Comparison of ENCODE assay signal across 9 cellular contexts in the genomic region with DNA sequence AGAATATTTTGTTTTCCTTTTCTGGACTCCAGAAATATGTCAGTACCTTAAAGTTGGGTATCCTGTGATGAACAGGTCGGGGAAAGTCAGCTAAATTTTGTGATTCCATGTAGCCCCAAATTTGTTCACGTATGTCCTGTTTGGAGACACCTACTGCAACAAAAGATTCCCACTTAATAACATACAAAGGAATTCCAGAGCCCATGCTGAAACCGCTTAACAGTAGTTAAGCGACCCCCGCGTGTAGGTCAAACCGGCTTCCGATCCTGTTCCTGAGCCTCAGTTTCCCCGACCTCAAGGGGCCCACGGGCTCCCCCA. TPM values are rescaled to one million over a fixed set of nuclear protein-coding genes. Genes with fewer than 3 reads are reported as not detected.
A peak's percentile ranks its signal among the peaks of the same experiment; 100 is the strongest.
DNase-seq lines count a peak whose midpoint lies in the region; ATAC-seq, FAIRE-seq and TF ChIP-seq lines count a peak whose summit lies in the region.
"Had no signal": no experiment of that assay in that cellular context is flagged by ENCODE, and none has a peak within 500 bp of the region (broad histone marks: within the 10 kb centered on the region; RNA-seq: fewer than 3 reads in every experiment).

No MANE protein-coding gene starts in this region.

- H3K27ac ChIP-seq in PC-9 = peak overlapping the region; percentile 47
- peak overlapping the region; percentile 92 to 97 (median 94) for H3K27ac ChIP-seq in esophagus squamous epithelium
- peak overlapping the region; percentile 55 to 85 (median 70) for H3K27ac ChIP-seq in pancreas

- no peak for ATAC-seq in pancreas

- H3K9me2 ChIP-seq in PC-9 (ENCODE audit: insufficient read depth) = no peaks in the 10 kb centered on the region

- peak overlapping the region; percentile 94 for H3K4me2 ChIP-seq in PC-9

- H3K4me1 ChIP-seq in PC-9 (replicated peaks; ENCODE audit: insufficient read depth) = peaks cover 6% of the 10 kb centered on the region
- peaks cover 10 to 30% (median 12%) of the 10 kb centered on the region in 3 donors for H3K4me1 ChIP-seq in esophagus squamous epithelium
- peaks cover 0 to 5% (median 3%) of the 10 kb centered on the region in 3 donors for H3K4me1 ChIP-seq in pancreas

- BruUV-seq in PC-9 (replicated peaks; lab: Mats Ljungman, UMichigan) = no TSS peak

- no peak for FAIRE-seq in pancreas (lab: Jason Lieb, UNC)
- FAIRE-seq: frontal cortex had no signal

- TF ChIP-seq CTCF in GM06990 (IDR thresholded peaks at IDR 0.05; ENCODE audit: insufficient read depth, low read length, poor library complexity, severe bottlenecking) = no peak
- TF ChIP-seq CTCF in PC-9 (conservative IDR thresholded peaks at IDR 0.05) = no peak
- TF ChIP-seq CTCF in esophagus squamous epithelium (IDR thresholded peaks at IDR 0.05) = no peak
- no peak for TF ChIP-seq CTCF in pancreas (IDR thresholded peaks at IDR 0.05)

- H4K20me1 ChIP-seq in PC-9 (ENCODE audit: insufficient read depth) = no peaks in the 10 kb centered on the region

- H3K4me3 ChIP-seq in GM06990 (replicated peaks; ENCODE audit: low read depth, low read length) (peak overlapping the region; percentile 97), PC-9 (peak overlapping the region; percentile 88), esophagus squamous epithelium (peak overlapping the region; percentile 74 to 97 (median 88)), pancreas (peak overlapping the region; percentile 87 to 98 (median 94))

- no peak for TF ChIP-seq POLR2A in esophagus squamous epithelium (IDR thresholded peaks at IDR 0.05)

- H3K27me3 ChIP-seq in GM06990 (replicated peaks; ENCODE audit: control insufficient read depth, insufficient read depth, low read length) (no peaks in the 10 kb centered on the region), PC-9 (ENCODE audit: insufficient read depth, low read depth) (peaks cover 21% of the 10 kb centered on the region; the same call in 1 of the 2 replicates), esophagus squamous epithelium (peaks cover 0 to 18% (median 0%) of the 10 kb centered on the region in 4 donors), pancreas (peaks cover 0 to 9% (median 0%) of the 10 kb centered on the region in 4 donors)

- intact Hi-C loops in PC-9 (cut with micrococcal nuclease; ENCODE audit: unreplicated experiment) = no loop called here
- intact Hi-C loops in esophagus squamous epithelium (cut with DNase I) = no loop called here
- intact Hi-C loops in pancreas (cut with DNase I) = no loop called here

- POLR2A ChIA-PET in PC-9 (lab: Charles Lee; ENCODE audit: unreplicated experiment) = no interaction called here

- DNase-seq in GM06990 (ENCODE audit: extremely low read depth, insufficient read length) (no peak), PC-9 (no peak), esophagus squamous epithelium (lab: John Stamatoyannopoulos, UW) (no peak), pancreas (no peak), NCI-H446 (lab: John Stamatoyannopoulos, UW) (no peak), hypothalamus (lab: John Stamatoyannopoulos, UW) (no peak), mesenteric fat pad (ENCODE audit: low spot score) (no peak)
- DNase-seq in central memory CD4-positive, alpha-beta T cell = no peak

- WGBS in esophagus squamous epithelium, 2 donors = 5 to 6% methylated on average over 10 of the region's 10 CpGs
- 3 to 4% methylated on average over 10 of the region's 10 CpGs for WGBS in pancreas, 2 donors

- H2AFZ ChIP-seq in PC-9 = peak overlapping the region; percentile 95

- peaks cover 14% of the 10 kb centered on the region for H3K79me2 ChIP-seq in PC-9 (ENCODE audit: low read depth)

- CTCF ChIA-PET in PC-9 (lab: Charles Lee) = no interaction called here

- peaks cover 6% of the 10 kb centered on the region for H3K36me3 ChIP-seq in GM06990 (ENCODE audit: control insufficient read depth, insufficient read depth, low read length)
- H3K36me3 ChIP-seq in PC-9 (ENCODE audit: low read depth) = peaks cover 12% of the 10 kb centered on the region; the same call in 1 of the 2 replicates
- H3K36me3 ChIP-seq in esophagus squamous epithelium = peaks cover 0 to 32% (median 6%) of the 10 kb centered on the region in 3 donors
- peaks cover 0 to 6% (median 0%) of the 10 kb centered on the region in 3 donors for H3K36me3 ChIP-seq in pancreas

- H3F3A ChIP-seq in PC-9 (ENCODE audit: insufficient read depth, low read depth) = no peaks in the 10 kb centered on the region

- H3K9me3 ChIP-seq in PC-9 (ENCODE audit: insufficient read depth, low read depth) = no peaks in the 10 kb centered on the region
- H3K9me3 ChIP-seq in esophagus squamous epithelium = no peaks in the 10 kb centered on the region
- H3K9me3 ChIP-seq in pancreas = no peaks in the 10 kb centered on the region

RNA-seq across cellular contexts. Expression of a gene that starts 0.5 kb away (rescaled TPM):
- total RNA-seq in PC-9 (2021) = 23.4 and 25.7 TPM in 2 replicates
- 10 to 100 TPM; 10.7 to 17.7 (median 14.8) TPM for total RNA-seq in esophagus squamous epithelium
- 10 to 100 TPM in 2 of 6 donors, 1 to 10 TPM in 4; 7.3 to 14.7 (median 8.0) TPM for total RNA-seq in pancreas
- polyA plus RNA-seq in pancreas = 10 to 100 TPM; 14.2 to 17.6 TPM
- total RNA-seq in mesenteric fat pad = 10.2 TPM

RNA-seq across cellular contexts. Expression of a gene that starts 12.1 kb away (rescaled TPM):
- total RNA-seq in PC-9 (2021) (not detected in 2 replicates), esophagus squamous epithelium (under 1 TPM; 0.09 to 0.57 (median 0.40) TPM), pancreas (under 1 TPM in 3 of 6 donors, not detected in 3; 0.06 to 0.17 (median 0.12) TPM), mesenteric fat pad (0.42 TPM)
- polyA plus RNA-seq in pancreas = under 1 TPM; 0.19 to 0.23 TPM

RNA-seq across cellular contexts. Expression of a gene that starts 23.8 kb away (rescaled TPM):
- not detected in 2 replicates for total RNA-seq in PC-9 (2021)
- 1 to 10 TPM in 1 of 4 donors, under 1 TPM in 2, not detected in 1; 0.13 to 1.6 (median 0.57) TPM for total RNA-seq in esophagus squamous epithelium
- under 1 TPM in 4 of 6 donors, not detected in 2; 0.06 to 0.18 (median 0.13) TPM for total RNA-seq in pancreas
- polyA plus RNA-seq in pancreas = under 1 TPM; 0.07 to 0.08 TPM
- total RNA-seq in mesenteric fat pad = 0.26 TPM

RNA-seq across cellular contexts. Expression of a gene that starts 44.2 kb away (rescaled TPM):
- total RNA-seq in PC-9 (2021) (not detected in 2 replicates), esophagus squamous epithelium (1 to 10 TPM in 3 of 4 donors, under 1 TPM in 1; 0.76 to 8.6 (median 3.0) TPM), pancreas (under 1 TPM; 0.16 to 0.78 (median 0.42) TPM), mesenteric fat pad (4.2 TPM)
- polyA plus RNA-seq in pancreas = 1 to 10 TPM in 1 of 2 donors, under 1 TPM in 1; 0.61 to 1.2 TPM
